ENCODE assay signal across 20 cellular contexts in the genomic region with DNA sequence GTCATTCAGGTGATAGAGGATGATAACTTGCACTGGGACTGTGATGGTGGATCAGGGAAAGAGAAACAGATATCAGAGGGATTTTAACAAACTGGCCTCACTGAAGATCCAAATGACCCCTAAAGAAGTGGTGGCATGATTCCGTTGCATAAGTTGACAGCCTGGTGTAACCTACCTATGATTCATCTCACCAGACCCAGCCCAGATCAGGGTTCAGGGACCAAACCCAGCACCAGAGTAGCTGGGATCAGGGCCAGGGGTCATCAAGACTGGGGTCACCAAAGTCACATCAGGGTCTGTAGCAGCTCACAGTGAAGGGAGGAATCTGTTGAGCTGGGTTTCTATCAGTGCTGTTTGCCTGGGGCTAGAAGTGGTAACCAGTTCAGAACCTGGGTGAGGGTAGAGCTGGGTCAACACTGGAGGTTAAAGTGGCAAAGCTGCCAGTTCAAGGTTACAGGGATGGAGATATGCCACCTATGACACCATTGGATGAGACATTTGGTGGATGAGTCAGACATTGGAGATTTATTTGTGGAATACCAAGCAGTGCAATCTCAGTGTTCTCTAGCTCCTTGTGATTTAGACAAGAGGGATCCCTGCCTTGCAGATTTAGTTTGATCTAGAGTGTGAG. TPM values are rescaled to one million over a fixed set of nuclear protein-coding genes. Genes with fewer than 3 reads are reported as not detected.
A peak's percentile ranks its signal among the peaks of the same experiment; 100 is the strongest.
DNase-seq lines count a peak whose midpoint lies in the region; ATAC-seq, FAIRE-seq and TF ChIP-seq lines count a peak whose summit lies in the region.
"Had no signal": no experiment of that assay in that cellular context is flagged by ENCODE, and none has a peak within 500 bp of the region (broad histone marks: within the 10 kb centered on the region; RNA-seq: fewer than 3 reads in every experiment).

No MANE protein-coding gene starts in this region.

- peak; percentile 2 for DNase-seq in GM23248
- DNase-seq in amniotic epithelial cell (ENCODE audit: low read depth): peak; percentile 2
- no peak for DNase-seq in left lobe of liver (ENCODE audit: low spot score)
- peak; percentile 7 for DNase-seq in small intestine
- DNase-seq in type B pancreatic cell (ENCODE audit: extremely low spot score, unreplicated experiment): no peak
- DNase-seq in MG63: no peak
- no peak for DNase-seq in NCI-H146 treated with DMSO at 0.1 percent for 48 hours (lab: John Stamatoyannopoulos, UW; ENCODE audit: unreplicated experiment)
- DNase-seq: BE2C; C1 segment of cervical spinal cord; CD4-positive, CD25-positive, alpha-beta regulatory T cell; CD8-positive, alpha-beta memory T cell; DMS 273 treated with DMSO at 0.1 percent for 48 hours; DMS79; GDM1; H9 had no signal

- no peaks in the 10 kb centered on the region for H3K9me3 ChIP-seq in GM23248 (ENCODE audit: low read depth)
- H3K9me3 ChIP-seq in small intestine (ENCODE audit: control insufficient read depth, low read depth): no peaks in the 10 kb centered on the region
- H3K9me3 ChIP-seq in MG63: no peaks in the 10 kb centered on the region
- H3K9me3 ChIP-seq: BE2C had no signal

- H3K4me1 Mint-ChIP-seq in type B pancreatic cell (ENCODE audit: unreplicated experiment): peaks cover 14% of the 10 kb centered on the region
- H3K4me1 Mint-ChIP-seq: CD4-positive, CD25-positive, alpha-beta regulatory T cell; CD8-positive, alpha-beta memory T cell; IgD-negative memory B cell had no signal

- no peak overlapping the region for H3K4me2 ChIP-seq in GM23248 (ENCODE audit: unreplicated experiment)

- H3K27ac ChIP-seq in GM23248 (no peak overlapping the region), small intestine (ENCODE audit: low read depth in 1 of 2, low read length in 1 of 2) (no peak overlapping the region)

- H3K4me3 ChIP-seq in GM23248 (no peak overlapping the region), small intestine (ENCODE audit: low read depth in 1 of 2, low read length in 2 of 2) (no peak overlapping the region), MG63 (no peak overlapping the region)

- no peak overlapping the region for H3K4me3 Mint-ChIP-seq in type B pancreatic cell
- H3K4me3 Mint-ChIP-seq: CD4-positive, CD25-positive, alpha-beta regulatory T cell; CD8-positive, alpha-beta memory T cell; H9; IgD-negative memory B cell had no signal

- H3K4me1 ChIP-seq in GM23248 (ENCODE audit: insufficient read depth) (no peaks in the 10 kb centered on the region), small intestine (ENCODE audit: control insufficient read depth in 2 of 2, insufficient read depth in 1 of 2, low read depth in 1 of 2, low read length in 1 of 2) (no peaks in the 10 kb centered on the region)
- H3K4me1 ChIP-seq: BE2C had no signal

- peak; percentile 31 for ATAC-seq in left lobe of liver

- WGBS in GM23248 (ENCODE audit: low coverage in 1 of 2, low lambda C conversion rate in 2 of 2, missing lambda C conversion rate in 2 of 2), 2 experiments: 45 to 53% methylated on average over 1 of the region's 1 CpG
- 29 to 63% (median 47%) methylated on average over 1 of the region's 1 CpG for WGBS in small intestine, 3 donors

- no peak for TF ChIP-seq CTCF in type B pancreatic cell (conservative IDR thresholded peaks at IDR 0.05)

- peaks cover 4% of the 10 kb centered on the region for H3K36me3 Mint-ChIP-seq in type B pancreatic cell
- H3K36me3 Mint-ChIP-seq: CD4-positive, CD25-positive, alpha-beta regulatory T cell; CD8-positive, alpha-beta memory T cell had no signal

- H3K36me3 ChIP-seq in GM23248 (ENCODE audit: low read depth) (no peaks in the 10 kb centered on the region), small intestine (ENCODE audit: control insufficient read depth in 2 of 2, insufficient read depth in 2 of 2, low read length in 2 of 2) (no peaks in the 10 kb centered on the region), MG63 (no peaks in the 10 kb centered on the region)
- H3K36me3 ChIP-seq: BE2C had no signal

- H3K27me3 ChIP-seq in GM23248 (replicated peaks; ENCODE audit: insufficient read depth) (no peaks in the 10 kb centered on the region), small intestine (ENCODE audit: control insufficient read depth in 2 of 2, insufficient read depth in 2 of 2, low read length in 2 of 2) (no peaks in the 10 kb centered on the region), MG63 (peaks cover 26% of the 10 kb centered on the region)
- H3K27me3 ChIP-seq: BE2C had no signal

- H2AFZ ChIP-seq in GM23248: no peak overlapping the region

- no peak for FAIRE-seq in small intestine (lab: Jason Lieb, UNC)
- FAIRE-seq: H1, HTR-8/SVneo had no signal

- H3F3A ChIP-seq in GM23248 (ENCODE audit: insufficient read depth): no peaks in the 10 kb centered on the region

- no peak overlapping the region for H3K9ac ChIP-seq in GM23248

- no peaks in the 10 kb centered on the region for H3K27me3 Mint-ChIP-seq in type B pancreatic cell

- H3K9me2 ChIP-seq in GM23248 (ENCODE audit: insufficient read depth): no peaks in the 10 kb centered on the region

- H3K9me3 Mint-ChIP-seq in type B pancreatic cell: peaks cover 4% of the 10 kb centered on the region

- H3K79me2 ChIP-seq in GM23248 (ENCODE audit: insufficient read depth): no peaks in the 10 kb centered on the region

- in situ Hi-C loops in GM23248 (cut with MboI): no loop called here

- H3K27ac Mint-ChIP-seq in type B pancreatic cell: no peak overlapping the region
- H3K27ac Mint-ChIP-seq: CD4-positive, CD25-positive, alpha-beta regulatory T cell; CD8-positive, alpha-beta memory T cell; H9 had no signal

- no peaks in the 10 kb centered on the region for H4K20me1 ChIP-seq in GM23248 (ENCODE audit: insufficient read depth)

RNA-seq across cellular contexts. Expression of gene CASR, which starts 35.9 kb away (rescaled TPM):
- total RNA-seq in GM23248 (2014; rRNA removed; shearing (Covaris generic)): not detected in 2 replicates
- polyA plus RNA-seq in GM23248 (2016; fragmentation: Nextera tagmentation; extraction: Ambion mirVana): not detected in 2 replicates
- total RNA-seq in left lobe of liver: 0.30 TPM
- under 1 TPM in 2 of 3 donors, not detected in 1; 0.19 to 0.22 TPM for polyA plus RNA-seq in small intestine
- total RNA-seq in type B pancreatic cell (ENCODE audit: low replicate concordance): 0.87 and 4.4 TPM in 2 replicates
- not detected in 2 replicates for total RNA-seq in MG63 (2014; rRNA removed; shearing (Covaris generic); ENCODE audit: low replicate concordance)
- total RNA-seq: A172; CD4-positive, CD25-positive, alpha-beta regulatory T cell; CD8-positive, alpha-beta memory T cell; Daoy had no signal
- polyA plus RNA-seq: CD8-positive, alpha-beta memory T cell; IgD-negative memory B cell had no signal

Comparison
In these comparisons a context has a peak if more than half of its experiments do, and no peak if none do; other contexts are left out.
1. DNase-seq: peak in GM23248 (single experiment), amniotic epithelial cell (single experiment) and small intestine (single experiment); none in left lobe of liver (single experiment), type B pancreatic cell (single experiment), MG63 (single experiment) and NCI-H146 treated with DMSO at 0.1 percent for 48 hours (single experiment).